Comparison of ENCODE assay signal across 13 cellular contexts in the genomic region with DNA sequence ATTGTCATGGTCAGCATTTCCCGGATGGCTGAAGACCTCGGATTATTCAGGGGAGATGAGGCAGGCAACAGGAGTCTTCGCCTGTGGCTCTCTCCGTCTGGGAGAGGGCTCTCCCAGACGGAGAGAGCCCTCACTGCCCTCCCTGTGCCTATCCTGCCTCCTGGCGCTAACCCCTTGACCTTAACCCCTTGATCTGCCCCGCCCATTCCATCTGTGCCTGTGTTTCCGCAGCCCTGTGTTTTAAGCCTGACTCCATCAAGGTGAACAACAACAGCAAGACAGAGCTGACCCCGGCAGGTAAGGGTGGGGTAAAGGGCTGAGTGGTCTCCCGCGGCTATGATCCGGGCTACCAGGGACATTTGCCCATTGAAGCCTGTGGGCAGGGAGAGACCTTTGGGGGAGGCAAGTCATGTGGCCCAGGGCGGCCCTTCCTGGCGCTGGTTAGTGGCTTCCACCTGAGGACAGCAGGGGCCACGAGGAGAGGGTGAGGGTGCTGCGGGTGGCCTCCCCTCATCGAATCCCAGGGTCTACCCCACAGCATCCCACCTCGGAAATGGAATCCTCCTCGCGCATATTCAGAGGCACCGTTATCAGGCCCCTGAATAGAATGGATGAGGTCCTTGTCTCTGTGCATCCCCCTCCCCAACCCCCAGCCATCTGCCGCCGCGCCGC. TPM values are rescaled to one million over a fixed set of nuclear protein-coding genes. Genes with fewer than 3 reads are reported as not detected.
DNase-seq lines count a peak whose midpoint lies in the region; ATAC-seq and TF ChIP-seq lines count a peak whose summit lies in the region.
"Had no signal": no experiment of that assay in that cellular context is flagged by ENCODE, and none has a peak within 500 bp of the region (broad histone marks: within the 10 kb centered on the region; RNA-seq: fewer than 3 reads in every experiment).

No MANE protein-coding gene starts in this region.

- H3K4me3 Mint-ChIP-seq in Caco-2 (ENCODE audit: unreplicated experiment) = peak overlapping the region; percentile 78
- H3K4me3 Mint-ChIP-seq in activated CD8-positive, alpha-beta T cell treated with anti-CD3 and anti-CD28 coated beads for 36 hours = no peak overlapping the region

- no TSS peak for BruUV-seq in Caco-2 (replicated peaks; lab: Mats Ljungman, UMichigan)

- no peaks in the 10 kb centered on the region for H3K79me2 ChIP-seq in MM.1S (ENCODE audit: low read length)
- H3K79me2 ChIP-seq in neural cell (replicated peaks; ENCODE audit: insufficient read depth, low read length) = no peaks in the 10 kb centered on the region

- DNase-seq in Caco-2 (no peak), MM.1S (no peak), epidermal melanocyte (ENCODE audit: insufficient read length, low spot score) (peak; percentile 11), MG63 (no peak), NCI-H524 (lab: John Stamatoyannopoulos, UW) (no peak), HK-2 (ENCODE audit: unreplicated experiment) (no peak)
- no peak for DNase-seq in activated CD8-positive, alpha-beta T cell treated with anti-CD3 and anti-CD28 coated beads for 36 hours
- DNase-seq: KG1, NCI-H510A had no signal

- H3F3A ChIP-seq in MM.1S (ENCODE audit: insufficient read depth, low read length) (no peaks in the 10 kb centered on the region), neural cell (ENCODE audit: insufficient read depth, low read length, poor library complexity, severe bottlenecking) (no peaks in the 10 kb centered on the region)

- peaks cover 9% of the 10 kb centered on the region for H3K27me3 Mint-ChIP-seq in Caco-2 (ENCODE audit: insufficient read depth, unreplicated experiment)
- H3K27me3 Mint-ChIP-seq in activated CD8-positive, alpha-beta T cell treated with anti-CD3 and anti-CD28 coated beads for 36 hours = peaks cover 53% of the 10 kb centered on the region

- CTCF ChIA-PET in Caco-2 (lab: Charles Lee) = interaction anchor here (0.6 to 1.6 kb wide), 12 partner anchors 13 to 227 kb away, joined by 3 to 12 read pairs (median 4); partner anchors contain the start of genes ACHE, SLC12A9 and UFSP1
- CTCF ChIA-PET in activated CD8-positive, alpha-beta T cell treated with anti-CD3 and anti-CD28 coated beads for 36 hours (lab: Charles Lee) = interaction anchor here (1.0 to 1.1 kb wide), 2 partner anchors 25 to 112 kb away, joined by 3 read pairs; no protein-coding TSS in a partner anchor

- peaks cover 7% of the 10 kb centered on the region for H3K36me3 Mint-ChIP-seq in Caco-2 (ENCODE audit: insufficient read depth, unreplicated experiment)
- no peaks in the 10 kb centered on the region for H3K36me3 Mint-ChIP-seq in activated CD8-positive, alpha-beta T cell treated with anti-CD3 and anti-CD28 coated beads for 36 hours (ENCODE audit: low read depth)

- ATAC-seq in activated CD8-positive, alpha-beta T cell treated with anti-CD3 and anti-CD28 coated beads for 36 hours = no peak

- no peak overlapping the region for H3K9ac ChIP-seq in MM.1S (ENCODE audit: low read length)
- H3K9ac ChIP-seq in neural cell (ENCODE audit: low read length) = peak overlapping the region; percentile 1

- peaks cover 13% of the 10 kb centered on the region for H3K4me1 ChIP-seq in Caco-2
- no peaks in the 10 kb centered on the region for H3K4me1 ChIP-seq in MM.1S (ENCODE audit: low read length)

- no peaks in the 10 kb centered on the region for H3K9me2 ChIP-seq in MM.1S (replicated peaks; ENCODE audit: insufficient read depth, low read length)
- H3K9me2 ChIP-seq in neural cell (ENCODE audit: insufficient read depth, low read length) = no peaks in the 10 kb centered on the region

- H3K27ac Mint-ChIP-seq in Caco-2 (ENCODE audit: unreplicated experiment) = peak overlapping the region; percentile 60
- no peak overlapping the region for H3K27ac Mint-ChIP-seq in activated CD8-positive, alpha-beta T cell treated with anti-CD3 and anti-CD28 coated beads for 36 hours

- no peak for TF ChIP-seq RAD21 in neural cell (conservative IDR thresholded peaks at IDR 0.05)

- H3K9me3 ChIP-seq in Caco-2 (no peaks in the 10 kb centered on the region), MM.1S (replicated peaks; ENCODE audit: insufficient read depth, low read length) (no peaks in the 10 kb centered on the region), neural cell (ENCODE audit: low read length) (no peaks in the 10 kb centered on the region), MG63 (no peaks in the 10 kb centered on the region)

- no peaks in the 10 kb centered on the region for H3K9me3 Mint-ChIP-seq in Caco-2 (ENCODE audit: unreplicated experiment)
- H3K9me3 Mint-ChIP-seq in activated CD8-positive, alpha-beta T cell treated with anti-CD3 and anti-CD28 coated beads for 36 hours = no peaks in the 10 kb centered on the region

- no peak overlapping the region for H3K27ac ChIP-seq in MM.1S (ENCODE audit: low read length)
- H3K27ac ChIP-seq in neural cell (ENCODE audit: low read length) = no peak overlapping the region
- H3K27ac ChIP-seq: SJSA1 had no signal

- H4K20me1 ChIP-seq in MM.1S (ENCODE audit: insufficient read depth, low read length) = no peaks in the 10 kb centered on the region
- H4K20me1 ChIP-seq in neural cell (ENCODE audit: insufficient read depth) = no peaks in the 10 kb centered on the region

- no peak for TF ChIP-seq CTCF in Caco-2 (IDR thresholded peaks at IDR 0.05; ENCODE audit: insufficient read depth in 1 of 2, low read depth in 1 of 2, low read length in 1 of 2, severe bottlenecking in 1 of 2, unreplicated experiment in 1 of 2)
- TF ChIP-seq CTCF in MM.1S (IDR thresholded peaks at IDR 0.05; ENCODE audit: low read length) = no peak
- TF ChIP-seq CTCF in neural cell (IDR thresholded peaks at IDR 0.05; ENCODE audit: poor library complexity, severe bottlenecking) = no peak
- TF ChIP-seq CTCF in activated CD8-positive, alpha-beta T cell treated with anti-CD3 and anti-CD28 coated beads for 36 hours (IDR thresholded peaks at IDR 0.05) = no peak

- no peak for TF ChIP-seq EP300 in neural cell (conservative IDR thresholded peaks at IDR 0.05; ENCODE audit: poor library complexity, severe bottlenecking)

- POLR2A ChIA-PET in Caco-2 (lab: Charles Lee) = interaction anchor here (1.0 kb wide), 1 partner anchor 70 kb away, joined by 4 read pairs; the partner anchor contains the start of gene ACHE
- POLR2A ChIA-PET in activated CD8-positive, alpha-beta T cell treated with anti-CD3 and anti-CD28 coated beads for 36 hours (lab: Charles Lee) = no interaction called here

- peaks cover 17% of the 10 kb centered on the region for H3K4me1 Mint-ChIP-seq in Caco-2 (ENCODE audit: low read depth, unreplicated experiment)
- H3K4me1 Mint-ChIP-seq in activated CD8-positive, alpha-beta T cell treated with anti-CD3 and anti-CD28 coated beads for 36 hours (ENCODE audit: low read depth) = peaks cover 13% of the 10 kb centered on the region

- no peaks in the 10 kb centered on the region for H3K27me3 ChIP-seq in Caco-2 (replicated peaks; ENCODE audit: control insufficient read depth, insufficient read depth, low read length)
- H3K27me3 ChIP-seq in MM.1S (replicated peaks; ENCODE audit: insufficient read depth, low read length) = peaks cover 85% of the 10 kb centered on the region
- H3K27me3 ChIP-seq in neural cell (ENCODE audit: insufficient read depth, low read depth, low read length) = peaks cover 51% of the 10 kb centered on the region
- H3K27me3 ChIP-seq in MG63 = peaks cover 40% of the 10 kb centered on the region

- H3K4me2 ChIP-seq in MM.1S (ENCODE audit: low read depth, low read length) (peak overlapping the region; percentile 59; the same call in 1 of the 2 replicates), neural cell (ENCODE audit: low read length) (no peak overlapping the region)

- H2AFZ ChIP-seq in MM.1S (ENCODE audit: low read length) (no peak overlapping the region), neural cell (ENCODE audit: low read depth, low read length) (no peak overlapping the region)

- intact Hi-C loops in Caco-2 (cut with micrococcal nuclease; ENCODE audit: unreplicated experiment) = loop anchor here (5.0 kb wide), 1 partner anchor 112 kb away; no protein-coding TSS in a partner anchor
- intact Hi-C loops in activated CD8-positive, alpha-beta T cell treated with anti-CD3 and anti-CD28 coated beads for 36 hours (cut with micrococcal nuclease) = loop anchor here (5.0 kb wide), 1 partner anchor 92 kb away; no protein-coding TSS in a partner anchor

- H3K36me3 ChIP-seq in Caco-2 (ENCODE audit: control insufficient read depth, insufficient read depth, low read length) = no peaks in the 10 kb centered on the region
- no peaks in the 10 kb centered on the region for H3K36me3 ChIP-seq in MM.1S (replicated peaks; ENCODE audit: insufficient read depth, low read length)
- H3K36me3 ChIP-seq in neural cell (ENCODE audit: insufficient read depth, low read length) = no peaks in the 10 kb centered on the region
- no peaks in the 10 kb centered on the region for H3K36me3 ChIP-seq in MG63
- H3K36me3 ChIP-seq: SJSA1 had no signal

- H3K4me3 ChIP-seq in Caco-2 (ENCODE audit: low read depth, low read length) (peak overlapping the region; percentile 57), MM.1S (ENCODE audit: low read length) (no peak overlapping the region), neural cell (ENCODE audit: low read length) (peak overlapping the region; percentile 60), MG63 (no peak overlapping the region)
- H3K4me3 ChIP-seq: SJSA1 had no signal

TF ChIP-seq in neural cell, 6 proteins besides CTCF, POLR2A, EP300 and RAD21 (continues in another document):
- TF ChIP-seq MXI1 (conservative IDR thresholded peaks at IDR 0.05; ENCODE audit: poor library complexity, severe bottlenecking) (no peak), TAF1 (IDR thresholded peaks at IDR 0.05; ENCODE audit: low read depth) (no peak)

RNA-seq across cellular contexts. Expression of gene MUC12, which starts 4.2 kb away (rescaled TPM):
- 0.16 and 0.49 TPM in 2 replicates for total RNA-seq in Caco-2 (2022)
- polyA plus RNA-seq in neural cell = not detected in 2 replicates
- not detected in 2 replicates for polyA minus RNA-seq in neural cell
- total RNA-seq in activated CD8-positive, alpha-beta T cell treated with anti-CD3 and anti-CD28 coated beads for 36 hours = under 1 TPM in 1 of 2 experiments, not detected in 1; 0.54 TPM
- total RNA-seq in MG63 (2014; rRNA removed; shearing (Covaris generic); ENCODE audit: low replicate concordance) = not detected in 2 replicates
- total RNA-seq: SJSA1, temporal lobe had no signal

RNA-seq across cellular contexts. Expression of gene MUC3A, which starts 15.9 kb away (rescaled TPM):
- total RNA-seq in Caco-2 (2022) = 25.1 and 27.0 TPM in 2 replicates
- not detected in 2 replicates for polyA plus RNA-seq in neural cell
- polyA minus RNA-seq in neural cell = not detected in 2 replicates
- total RNA-seq in activated CD8-positive, alpha-beta T cell treated with anti-CD3 and anti-CD28 coated beads for 36 hours = not detected
- total RNA-seq in MG63 (2014; rRNA removed; shearing (Covaris generic); ENCODE audit: low replicate concordance) = not detected in 2 replicates
- total RNA-seq: mononuclear cell, SJSA1 had no signal

RNA-seq across cellular contexts. Expression of gene MUC17, which starts 54.7 kb away (rescaled TPM):
- 0.09 and 0.21 TPM in 2 replicates for total RNA-seq in Caco-2 (2022)
- not detected in 2 replicates for polyA plus RNA-seq in neural cell
- not detected in 2 replicates for polyA minus RNA-seq in neural cell
- not detected for total RNA-seq in activated CD8-positive, alpha-beta T cell treated with anti-CD3 and anti-CD28 coated beads for 36 hours
- total RNA-seq in MG63 (2014; rRNA removed; shearing (Covaris generic); ENCODE audit: low replicate concordance) = not detected in 2 replicates
- total RNA-seq: SJSA1, temporal lobe had no signal

Comparison
In these comparisons a context has a peak if more than half of its experiments do, and no peak if none do; other contexts are left out.
1. H3K4me3 ChIP-seq: peak in Caco-2 (single experiment) and neural cell (single experiment); none in MM.1S (single experiment) and MG63 (single experiment).
2. RNA of gene MUC3A, which starts 15.9 kb away (total RNA-seq): 25.1 to 27.0 TPM in Caco-2; not detected in activated CD8-positive, alpha-beta T cell treated with anti-CD3 and anti-CD28 coated beads for 36 hours and not detected in MG63; every median in the first group is over 10 times any median in the second.